In genomic region chr4:17336524-17336941, GRCh38 we compare ENCODE assay signal across 10 cellular contexts.
DNase-seq lines count a peak whose midpoint lies in the region; FAIRE-seq and TF ChIP-seq lines count a peak whose summit lies in the region.
"Had no signal": no experiment of that assay in that cellular context is flagged by ENCODE, and none has a peak within 500 bp of the region (broad histone marks: within the 10 kb centered on the region; RNA-seq: fewer than 3 reads in every experiment).

No MANE protein-coding gene starts in this region.

- H2AFZ ChIP-seq in MM.1S (ENCODE audit: low read length) = no peak overlapping the region

- FAIRE-seq in small intestine (lab: Jason Lieb, UNC) = no peak
- FAIRE-seq: A204.1, TTC549 had no signal

- no peaks in the 10 kb centered on the region for H3K79me2 ChIP-seq in MM.1S (ENCODE audit: low read length)

- H3K27me3 ChIP-seq in MM.1S (replicated peaks; ENCODE audit: insufficient read depth, low read length) (peaks cover 19% of the 10 kb centered on the region), small intestine (ENCODE audit: control insufficient read depth in 2 of 2, insufficient read depth in 2 of 2, low read length in 2 of 2) (no peaks in the 10 kb centered on the region)

- peaks cover 18% of the 10 kb centered on the region for H3K4me1 ChIP-seq in MM.1S (ENCODE audit: low read length)
- no peaks in the 10 kb centered on the region for H3K4me1 ChIP-seq in small intestine (ENCODE audit: control insufficient read depth in 2 of 2, insufficient read depth in 1 of 2, low read depth in 1 of 2, low read length in 1 of 2)

- H3K9me3 ChIP-seq in MM.1S (replicated peaks; ENCODE audit: insufficient read depth, low read length) (no peaks in the 10 kb centered on the region), small intestine (ENCODE audit: control insufficient read depth, low read depth) (no peaks in the 10 kb centered on the region)

- no peaks in the 10 kb centered on the region for H3K36me3 ChIP-seq in MM.1S (replicated peaks; ENCODE audit: insufficient read depth, low read length)
- H3K36me3 ChIP-seq in small intestine (ENCODE audit: control insufficient read depth in 2 of 2, insufficient read depth in 2 of 2, low read length in 2 of 2) = no peaks in the 10 kb centered on the region

- no peak for TF ChIP-seq CTCF in MM.1S (IDR thresholded peaks at IDR 0.05; ENCODE audit: low read length)

- DNase-seq in NK-92 treated with Interleukin-12 subunit alpha and Interleukin-12 subunit beta, amount 100 ng/mL, for 24 hours (lab: John Stamatoyannopoulos, UW) = peak; percentile 42
- DNase-seq in NK-92 (lab: John Stamatoyannopoulos, UW; ENCODE audit: unreplicated experiment) = no peak
- peak; percentile 96 for DNase-seq in MM.1S
- DNase-seq in activated gamma-delta T cell treated with anti-CD3 and anti-CD28 coated beads, Interleukin-2, amount 50 U/mL, for 16 hours (ENCODE audit: low read depth) = peak; percentile 65
- peak; percentile 56 for DNase-seq in small intestine
- no peak for DNase-seq in NCI-H2107 (lab: John Stamatoyannopoulos, UW)
- no peak for DNase-seq in HK-2 (ENCODE audit: unreplicated experiment)
- no peak for DNase-seq in NCI-H524 (lab: John Stamatoyannopoulos, UW)

- H3K9me2 ChIP-seq in MM.1S (replicated peaks; ENCODE audit: insufficient read depth, low read length) = no peaks in the 10 kb centered on the region

- no peak overlapping the region for H3K9ac ChIP-seq in MM.1S (ENCODE audit: low read length)

- no peaks in the 10 kb centered on the region for H4K20me1 ChIP-seq in MM.1S (ENCODE audit: insufficient read depth, low read length)

- no peak overlapping the region; the same call in 1 of the 2 replicates for H3K4me3 ChIP-seq in MM.1S (ENCODE audit: low read length)
- H3K4me3 ChIP-seq in small intestine (ENCODE audit: low read depth in 1 of 2, low read length in 2 of 2) = no peak overlapping the region

- H3F3A ChIP-seq in MM.1S (ENCODE audit: insufficient read depth, low read length) = peaks cover 4% of the 10 kb centered on the region

- WGBS in small intestine, 3 donors = 51 to 67% (median 57%) methylated on average over 10 of the region's 10 CpGs

- H3K4me2 ChIP-seq in MM.1S (ENCODE audit: low read depth, low read length) = peak overlapping the region; percentile 31; the same call in 1 of the 2 replicates

- H3K27ac ChIP-seq in MM.1S (ENCODE audit: low read length) (peak overlapping the region; percentile 15; the same call in 1 of the 2 replicates), small intestine (ENCODE audit: low read depth in 1 of 2, low read length in 1 of 2) (no peak overlapping the region)

Comparison
In these comparisons a context has a peak if more than half of its experiments do, and no peak if none do; other contexts are left out.
1. DNase-seq: peak in NK-92 treated with Interleukin-12 subunit alpha and Interleukin-12 subunit beta, amount 100 ng/mL, for 24 hours (single experiment), MM.1S (single experiment), activated gamma-delta T cell treated with anti-CD3 and anti-CD28 coated beads, Interleukin-2, amount 50 U/mL, for 16 hours (single experiment) and small intestine (single experiment); none in NK-92 (single experiment), NCI-H2107 (single experiment), HK-2 (single experiment) and NCI-H524 (0 of 2).